1 cellular context compared by ENCODE assay signal in genomic region chr21:16181024-16181423, GRCh38.
TF ChIP-seq lines count a peak whose summit lies in the region.

No MANE protein-coding gene starts in this region.

TF ChIP-seq in GM23338, 12 proteins besides CTCF, POLR2A, EP300 and RAD21 (continued from another document):
- TF ChIP-seq ZNF462 (CRISPR knock-in tag; IDR thresholded peaks at IDR 0.05) (no peak), CREB1 (CRISPR knock-in tag; IDR thresholded peaks at IDR 0.05; ENCODE audit: low read depth) (no peak), POLR2AphosphoS5 (IDR thresholded peaks at IDR 0.05; ENCODE audit: low read depth) (no peak), REST (IDR thresholded peaks at IDR 0.05; ENCODE audit: unreplicated experiment) (no peak), STAT1 (IDR thresholded peaks at IDR 0.05; ENCODE audit: unreplicated experiment) (no peak), ZNF114 (CRISPR knock-in tag; IDR thresholded peaks at IDR 0.05) (no peak), EZH2phosphoT487 (IDR thresholded peaks at IDR 0.05; ENCODE audit: unreplicated experiment) (no peak), EZH2 (IDR thresholded peaks at IDR 0.05; ENCODE audit: low read depth, unreplicated experiment) (no peak), JUNB (IDR thresholded peaks at IDR 0.05; ENCODE audit: unreplicated experiment) (no peak), ETS1 (IDR thresholded peaks at IDR 0.05) (no peak)
TF ChIP-seq in GM23338: peak in this region for 0.
